In the genomic region with DNA sequence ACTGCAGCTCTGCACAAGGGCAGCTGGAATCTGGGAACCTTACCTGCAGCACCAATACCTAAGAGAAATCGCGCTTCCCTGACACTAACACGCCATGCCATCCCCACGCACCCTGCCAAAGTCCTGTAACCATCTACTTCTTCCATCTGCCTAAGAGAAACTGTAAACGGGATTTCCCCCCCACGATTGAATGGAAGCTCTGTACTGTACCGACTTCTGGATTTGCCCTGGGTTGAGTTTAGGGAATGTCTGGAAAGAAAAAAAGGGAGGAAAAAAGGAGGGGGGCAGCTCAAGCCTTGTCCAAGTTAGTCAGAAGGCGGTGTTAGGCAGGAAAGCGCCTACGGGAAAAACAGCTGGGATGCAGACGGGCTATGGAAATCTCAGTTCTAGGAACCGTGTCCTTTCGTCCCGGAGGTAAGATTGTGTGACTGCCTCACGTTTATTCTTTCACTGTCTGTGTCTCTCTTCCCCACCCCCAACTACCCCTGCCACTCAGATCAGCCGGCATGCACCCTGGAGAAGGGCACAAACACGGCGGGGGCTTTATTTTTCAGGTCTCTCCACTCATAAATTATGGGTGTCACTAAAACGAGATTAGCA, we compare ENCODE assay signal across 8 cellular contexts.
DNase-seq lines count a peak whose midpoint lies in the region; ATAC-seq and TF ChIP-seq lines count a peak whose summit lies in the region.

No MANE protein-coding gene starts in this region.

- H3K9me3 ChIP-seq in HUES6 (ENCODE audit: control insufficient read depth, insufficient read depth, low read depth, low read length), result no peaks in the 10 kb centered on the region

- H3K27ac Mint-ChIP-seq in chondrocyte (ENCODE audit: unreplicated experiment) (peak overlapping the region; percentile 73), memory B cell (no peak overlapping the region)

- H3K27me3 Mint-ChIP-seq in chondrocyte (ENCODE audit: low read depth) (peaks cover 2% of the 10 kb centered on the region), memory B cell (peaks cover 19% of the 10 kb centered on the region)

- peaks cover 97% of the 10 kb centered on the region for H3K27me3 ChIP-seq in HUES6 (ENCODE audit: control insufficient read depth, insufficient read depth, low read length)

- H3K36me3 Mint-ChIP-seq in chondrocyte (ENCODE audit: low read depth) (no peaks in the 10 kb centered on the region), memory B cell (peaks cover 2% of the 10 kb centered on the region)

- ATAC-seq in memory B cell (ENCODE audit: low read depth) (no peak), GM18907 (IDR thresholded peaks at IDR 0.05; ENCODE audit: unreplicated experiment) (no peak)

- peaks cover 25% of the 10 kb centered on the region for H3K4me1 Mint-ChIP-seq in chondrocyte (ENCODE audit: low read depth)
- peaks cover 11% of the 10 kb centered on the region for H3K4me1 Mint-ChIP-seq in memory B cell

- H3K9me3 Mint-ChIP-seq in chondrocyte (ENCODE audit: low read depth), result no peaks in the 10 kb centered on the region
- no peaks in the 10 kb centered on the region for H3K9me3 Mint-ChIP-seq in memory B cell

- TF ChIP-seq CTCF in AG09309 (IDR thresholded peaks at IDR 0.05; ENCODE audit: control insufficient read depth, insufficient read depth, low read depth, low read length, missing control alignments) (no peak), chondrocyte (IDR thresholded peaks at IDR 0.05) (no peak)

- no peak overlapping the region for H3K27ac ChIP-seq in HUES6 (ENCODE audit: low read depth, low read length)

- H3K4me3 ChIP-seq in AG09309 (ENCODE audit: control insufficient read depth, low read depth, low read length) (peak overlapping the region; percentile 35), HUES6 (ENCODE audit: low read depth, low read length) (peak overlapping the region; percentile 52)

- DNase-seq in AG09309 (ENCODE audit: low read depth) (no peak), chondrocyte (ENCODE audit: low spot score) (no peak), memory B cell (ENCODE audit: low spot score in 2 of 2) (no peak), OCI-M2 (lab: John Stamatoyannopoulos, UW; ENCODE audit: unreplicated experiment) (no peak), NCI-H446 (lab: John Stamatoyannopoulos, UW) (no peak), A172 (ENCODE audit: low spot score) (no peak)

- H3K4me3 Mint-ChIP-seq in chondrocyte (ENCODE audit: unreplicated experiment) (peak overlapping the region; percentile 90), memory B cell (peak overlapping the region; percentile 62)

- no peaks in the 10 kb centered on the region for H3K36me3 ChIP-seq in HUES6 (ENCODE audit: control insufficient read depth, insufficient read depth, low read length)

- H3K9ac ChIP-seq in HUES6 (ENCODE audit: low read length), result no peak overlapping the region

- H3K4me1 ChIP-seq in HUES6 (ENCODE audit: control insufficient read depth, insufficient read depth, low read length), result peaks cover 33% of the 10 kb centered on the region; the same call in 1 of the 2 replicates
